In genomic region chr21:39110431-39110830, GRCh38 we compare ENCODE assay signal across 29 cellular contexts.
"Had no signal": no experiment of that assay in that cellular context is flagged by ENCODE, and none has a peak within 500 bp of the region (broad histone marks: within the 10 kb centered on the region; RNA-seq: fewer than 3 reads in every experiment).

No MANE protein-coding gene starts in this region.

- H3K4me1 ChIP-seq: SJCRH30 had no signal

- H3K4me3 ChIP-seq: cardiac muscle cell, MG63, SJCRH30, SK-N-MC had no signal

- H3K36me3 ChIP-seq: cardiac muscle cell, MG63, SJCRH30, WERI-Rb-1 had no signal

- H3K27ac ChIP-seq: cardiac muscle cell, SJCRH30, SK-N-MC, WERI-Rb-1 had no signal

- H3K9me3 ChIP-seq: MG63, SJCRH30 had no signal

- ATAC-seq: Panc1 had no signal

- DNase-seq: activated CD4-positive, alpha-beta memory T cell treated with anti-CD3 and anti-CD28 coated beads, Interleukin-2, amount 10 ng/mL, durations not matched to agents 7 days and 5 days; activated CD4-positive, alpha-beta T cell treated with anti-CD3 and anti-CD28 coated beads for 1 hour; activated CD4-positive, alpha-beta T cell treated with anti-CD3 and anti-CD28 coated beads for 48 hours; activated CD4-positive, CD25-positive, alpha-beta regulatory T cell; activated CD8-positive, alpha-beta memory T cell treated with anti-CD3 and anti-CD28 coated beads for 24 hours; activated naive CD4-positive, alpha-beta T cell; activated naive CD4-positive, alpha-beta T cell treated with anti-CD3 and anti-CD28 coated beads, Interleukin-2, amount 50 U/mL, for 16 hours; activated naive CD8-positive, alpha-beta T cell treated with anti-CD3 and anti-CD28 coated beads for 36 hours; activated T-cell treated with anti-CD3 and anti-CD28 coated beads, Interleukin-2, amount 50 U/mL, for 24 hours; amniotic stem cell; aorta; Kasumi-1; KG1; MG63; NCI-H1048; NCI-H1105 treated with DMSO at 0.1 percent for 48 hours; NCI-H1436; NCI-H1694; NCI-H1930; NCI-H2081 treated with DMSO at 0.1 percent for 48 hours; NCI-H345; NCI-H524 treated with DMSO at 0.1 percent for 48 hours; SHP77; SJCRH30; T1000; WERI-Rb-1 had no signal

- H3K27me3 ChIP-seq: cardiac muscle cell, MG63, SJCRH30 had no signal
